ENCODE assay signal across 1 cellular context in genomic region chr2:19863303-19864041, GRCh38.
A peak's percentile ranks its signal among the peaks of the same experiment; 100 is the strongest.
TF ChIP-seq lines count a peak whose summit lies in the region.

No MANE protein-coding gene starts in this region.

TF ChIP-seq in H1, 55 proteins besides CTCF, POLR2A, EP300 and RAD21 (continued from another document):
- TF ChIP-seq ATF2 (IDR thresholded peaks at IDR 0.05; ENCODE audit: low read length) (0 out of 2 replicates have a peak, but pooled peaks have one; percentile 34), CBX8 (IDR thresholded peaks at IDR 0.05; ENCODE audit: borderline replicate concordance, low read depth, low read length) (no peak), BACH1 (IDR thresholded peaks at IDR 0.05; ENCODE audit: low read length) (peak; percentile 75), BCL11A (IDR thresholded peaks at IDR 0.05; ENCODE audit: low read depth in 2 of 2, low read length in 2 of 2) (no peak), TEAD4 (IDR thresholded peaks at IDR 0.05; ENCODE audit: low read depth, low read length) (no peak), CTBP2 (IDR thresholded peaks at IDR 0.05; ENCODE audit: borderline replicate concordance, insufficient read depth, insufficient read length, low read length) (no peak), RXRA (IDR thresholded peaks at IDR 0.05; ENCODE audit: insufficient read depth, low read depth, low read length) (no peak), GTF2F1 (IDR thresholded peaks at IDR 0.05; ENCODE audit: borderline replicate concordance, low read depth, low read length) (no peak), PHF8 (conservative IDR thresholded peaks at IDR 0.05; ENCODE audit: low read depth, low read length) (0 out of 2 replicates have a peak, but pooled peaks have one; percentile 31), NRF1 (IDR thresholded peaks at IDR 0.05; ENCODE audit: low read depth, low read length) (0 out of 2 replicates have a peak, but pooled peaks have one; percentile 11), TAF1 (IDR thresholded peaks at IDR 0.05; ENCODE audit: low read depth, low read length) (0 out of 2 replicates have a peak, but pooled peaks have one; percentile 34), ASH2L (IDR thresholded peaks at IDR 0.05; ENCODE audit: low read length) (peak; percentile 77), KDM1A (IDR thresholded peaks at IDR 0.05; ENCODE audit: borderline replicate concordance, low read length) (peak; percentile 74), RFX5 (IDR thresholded peaks at IDR 0.05; ENCODE audit: borderline replicate concordance, low read depth, low read length) (no peak), POU5F1 (IDR thresholded peaks at IDR 0.05; ENCODE audit: low read depth, low read length) (no peak), RBBP5 (IDR thresholded peaks at IDR 0.05; ENCODE audit: borderline replicate concordance, low read depth, low read length) (no peak), TBP (IDR thresholded peaks at IDR 0.05; ENCODE audit: low read depth, low read length) (peak; percentile 61; the same call in 1 of the 2 replicates), SP2 (IDR thresholded peaks at IDR 0.05; ENCODE audit: low read length) (no peak), JUN (IDR thresholded peaks at IDR 0.05; ENCODE audit: low read depth, low read length) (no peak), SAP30 (IDR thresholded peaks at IDR 0.05; ENCODE audit: insufficient read depth, insufficient replicate concordance, low read length) (no peak), SP1 (IDR thresholded peaks at IDR 0.05; ENCODE audit: low read depth, low read length) (no peak), EGR1 (IDR thresholded peaks at IDR 0.05; ENCODE audit: borderline replicate concordance, low read depth, low read length) (no peak), SRF (IDR thresholded peaks at IDR 0.05; ENCODE audit: low read depth, low read length) (no peak), BRCA1 (IDR thresholded peaks at IDR 0.05; ENCODE audit: low read depth, low read length) (no peak), SIRT6 (IDR thresholded peaks at IDR 0.05; ENCODE audit: low read length) (no peak), MAFK (IDR thresholded peaks at IDR 0.05; ENCODE audit: low read depth, low read length) (no peak), HDAC2 (IDR thresholded peaks at IDR 0.05; ENCODE audit: borderline replicate concordance in 1 of 2, low read depth in 2 of 2, low read length in 2 of 2) (peak in 1 of 2 experiments; percentile 86; a peak in 2 of 4 replicates), SUZ12 (IDR thresholded peaks at IDR 0.05; ENCODE audit: low read length) (no peak; the same call in 1 of the 2 replicates), CREB1 (IDR thresholded peaks at IDR 0.05) (no peak), E2F6 (IDR thresholded peaks at IDR 0.05) (peak; percentile 18), SIX5 (IDR thresholded peaks at IDR 0.05; ENCODE audit: low read depth, low read length) (no peak), TCF12 (IDR thresholded peaks at IDR 0.05; ENCODE audit: low read depth, low read length) (0 out of 2 replicates have a peak, but pooled peaks have one; percentile 56), CBX5 (IDR thresholded peaks at IDR 0.05; ENCODE audit: low read depth, low read length) (no peak), RNF2 (IDR thresholded peaks at IDR 0.05; ENCODE audit: borderline replicate concordance, low read depth, low read length, missing control alignments, poor library complexity, severe bottlenecking) (no peak), ZNF274 (IDR thresholded peaks at IDR 0.05; ENCODE audit: borderline replicate concordance, extremely low read depth, low read length) (no peak), HDAC6 (IDR thresholded peaks at IDR 0.05; ENCODE audit: low read depth, low read length) (no peak), SP4 (IDR thresholded peaks at IDR 0.05; ENCODE audit: low read length) (no peak), CHD2 (IDR thresholded peaks at IDR 0.05; ENCODE audit: low read length) (no peak), KDM4A (IDR thresholded peaks at IDR 0.05; ENCODE audit: low read depth, low read length, severe bottlenecking) (peak; percentile 77), EZH2 (IDR thresholded peaks at IDR 0.05; ENCODE audit: low read depth, low read length, severe bottlenecking) (no peak), JUND (IDR thresholded peaks at IDR 0.05; ENCODE audit: low read length) (peak; percentile 68; the same call in 1 of the 2 replicates), GABPA (IDR thresholded peaks at IDR 0.05; ENCODE audit: borderline replicate concordance, insufficient read depth, low read length) (no peak), CHD1 (IDR thresholded peaks at IDR 0.05; ENCODE audit: low read depth, low read length) (no peak), FOSL1 (IDR thresholded peaks at IDR 0.05; ENCODE audit: insufficient read depth, low read depth, low read length) (no peak), KDM5A (IDR thresholded peaks at IDR 0.05; ENCODE audit: low read length) (no peak; the same call in 1 of the 2 replicates), MAX (IDR thresholded peaks at IDR 0.05) (no peak; the same call in none of the 2 replicates), TAF7 (optimal IDR thresholded peaks at IDR 0.05; ENCODE audit: borderline replicate concordance, low read depth, low read length) (no peak), POLR2AphosphoS5 (IDR thresholded peaks at IDR 0.05; ENCODE audit: low read depth, low read length) (peak; percentile 16; the same call in 1 of the 2 replicates), CEBPB (IDR thresholded peaks at IDR 0.05; ENCODE audit: low read depth, low read length) (0 out of 2 replicates have a peak, but pooled peaks have one; percentile 16), NANOG (IDR thresholded peaks at IDR 0.05; ENCODE audit: insufficient read depth, low read depth, low read length, poor library complexity, severe bottlenecking) (peak; percentile 39), SIN3A (conservative IDR thresholded peaks at IDR 0.05 in 1 of 2, IDR thresholded peaks at IDR 0.05 in 1 of 2; ENCODE audit: low read depth in 1 of 2, low read length in 2 of 2) (no peak)
- TF ChIP-seq, protein P1, sequence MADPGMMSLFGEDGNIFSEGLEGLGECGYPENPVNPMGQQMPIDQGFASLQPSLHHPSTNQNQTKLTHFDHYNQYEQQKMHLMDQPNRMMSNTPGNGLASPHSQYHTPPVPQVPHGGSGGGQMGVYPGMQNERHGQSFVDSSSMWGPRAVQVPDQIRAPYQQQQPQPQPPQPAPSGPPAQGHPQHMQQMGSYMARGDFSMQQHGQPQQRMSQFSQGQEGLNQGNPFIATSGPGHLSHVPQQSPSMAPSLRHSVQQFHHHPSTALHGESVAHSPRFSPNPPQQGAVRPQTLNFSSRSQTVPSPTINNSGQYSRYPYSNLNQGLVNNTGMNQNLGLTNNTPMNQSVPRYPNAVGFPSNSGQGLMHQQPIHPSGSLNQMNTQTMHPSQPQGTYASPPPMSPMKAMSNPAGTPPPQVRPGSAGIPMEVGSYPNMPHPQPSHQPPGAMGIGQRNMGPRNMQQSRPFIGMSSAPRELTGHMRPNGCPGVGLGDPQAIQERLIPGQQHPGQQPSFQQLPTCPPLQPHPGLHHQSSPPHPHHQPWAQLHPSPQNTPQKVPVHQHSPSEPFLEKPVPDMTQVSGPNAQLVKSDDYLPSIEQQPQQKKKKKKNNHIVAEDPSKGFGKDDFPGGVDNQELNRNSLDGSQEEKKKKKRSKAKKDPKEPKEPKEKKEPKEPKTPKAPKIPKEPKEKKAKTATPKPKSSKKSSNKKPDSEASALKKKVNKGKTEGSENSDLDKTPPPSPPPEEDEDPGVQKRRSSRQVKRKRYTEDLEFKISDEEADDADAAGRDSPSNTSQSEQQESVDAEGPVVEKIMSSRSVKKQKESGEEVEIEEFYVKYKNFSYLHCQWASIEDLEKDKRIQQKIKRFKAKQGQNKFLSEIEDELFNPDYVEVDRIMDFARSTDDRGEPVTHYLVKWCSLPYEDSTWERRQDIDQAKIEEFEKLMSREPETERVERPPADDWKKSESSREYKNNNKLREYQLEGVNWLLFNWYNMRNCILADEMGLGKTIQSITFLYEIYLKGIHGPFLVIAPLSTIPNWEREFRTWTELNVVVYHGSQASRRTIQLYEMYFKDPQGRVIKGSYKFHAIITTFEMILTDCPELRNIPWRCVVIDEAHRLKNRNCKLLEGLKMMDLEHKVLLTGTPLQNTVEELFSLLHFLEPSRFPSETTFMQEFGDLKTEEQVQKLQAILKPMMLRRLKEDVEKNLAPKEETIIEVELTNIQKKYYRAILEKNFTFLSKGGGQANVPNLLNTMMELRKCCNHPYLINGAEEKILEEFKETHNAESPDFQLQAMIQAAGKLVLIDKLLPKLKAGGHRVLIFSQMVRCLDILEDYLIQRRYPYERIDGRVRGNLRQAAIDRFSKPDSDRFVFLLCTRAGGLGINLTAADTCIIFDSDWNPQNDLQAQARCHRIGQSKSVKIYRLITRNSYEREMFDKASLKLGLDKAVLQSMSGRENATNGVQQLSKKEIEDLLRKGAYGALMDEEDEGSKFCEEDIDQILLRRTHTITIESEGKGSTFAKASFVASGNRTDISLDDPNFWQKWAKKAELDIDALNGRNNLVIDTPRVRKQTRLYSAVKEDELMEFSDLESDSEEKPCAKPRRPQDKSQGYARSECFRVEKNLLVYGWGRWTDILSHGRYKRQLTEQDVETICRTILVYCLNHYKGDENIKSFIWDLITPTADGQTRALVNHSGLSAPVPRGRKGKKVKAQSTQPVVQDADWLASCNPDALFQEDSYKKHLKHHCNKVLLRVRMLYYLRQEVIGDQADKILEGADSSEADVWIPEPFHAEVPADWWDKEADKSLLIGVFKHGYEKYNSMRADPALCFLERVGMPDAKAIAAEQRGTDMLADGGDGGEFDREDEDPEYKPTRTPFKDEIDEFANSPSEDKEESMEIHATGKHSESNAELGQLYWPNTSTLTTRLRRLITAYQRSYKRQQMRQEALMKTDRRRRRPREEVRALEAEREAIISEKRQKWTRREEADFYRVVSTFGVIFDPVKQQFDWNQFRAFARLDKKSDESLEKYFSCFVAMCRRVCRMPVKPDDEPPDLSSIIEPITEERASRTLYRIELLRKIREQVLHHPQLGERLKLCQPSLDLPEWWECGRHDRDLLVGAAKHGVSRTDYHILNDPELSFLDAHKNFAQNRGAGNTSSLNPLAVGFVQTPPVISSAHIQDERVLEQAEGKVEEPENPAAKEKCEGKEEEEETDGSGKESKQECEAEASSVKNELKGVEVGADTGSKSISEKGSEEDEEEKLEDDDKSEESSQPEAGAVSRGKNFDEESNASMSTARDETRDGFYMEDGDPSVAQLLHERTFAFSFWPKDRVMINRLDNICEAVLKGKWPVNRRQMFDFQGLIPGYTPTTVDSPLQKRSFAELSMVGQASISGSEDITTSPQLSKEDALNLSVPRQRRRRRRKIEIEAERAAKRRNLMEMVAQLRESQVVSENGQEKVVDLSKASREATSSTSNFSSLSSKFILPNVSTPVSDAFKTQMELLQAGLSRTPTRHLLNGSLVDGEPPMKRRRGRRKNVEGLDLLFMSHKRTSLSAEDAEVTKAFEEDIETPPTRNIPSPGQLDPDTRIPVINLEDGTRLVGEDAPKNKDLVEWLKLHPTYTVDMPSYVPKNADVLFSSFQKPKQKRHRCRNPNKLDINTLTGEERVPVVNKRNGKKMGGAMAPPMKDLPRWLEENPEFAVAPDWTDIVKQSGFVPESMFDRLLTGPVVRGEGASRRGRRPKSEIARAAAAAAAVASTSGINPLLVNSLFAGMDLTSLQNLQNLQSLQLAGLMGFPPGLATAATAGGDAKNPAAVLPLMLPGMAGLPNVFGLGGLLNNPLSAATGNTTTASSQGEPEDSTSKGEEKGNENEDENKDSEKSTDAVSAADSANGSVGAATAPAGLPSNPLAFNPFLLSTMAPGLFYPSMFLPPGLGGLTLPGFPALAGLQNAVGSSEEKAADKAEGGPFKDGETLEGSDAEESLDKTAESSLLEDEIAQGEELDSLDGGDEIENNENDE (IDR thresholded peaks at IDR 0.05; ENCODE audit: insufficient replicate concordance, low read length), result no peak
- TF ChIP-seq, protein P2, sequence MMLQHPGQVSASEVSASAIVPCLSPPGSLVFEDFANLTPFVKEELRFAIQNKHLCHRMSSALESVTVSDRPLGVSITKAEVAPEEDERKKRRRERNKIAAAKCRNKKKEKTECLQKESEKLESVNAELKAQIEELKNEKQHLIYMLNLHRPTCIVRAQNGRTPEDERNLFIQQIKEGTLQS (IDR thresholded peaks at IDR 0.05; ENCODE audit: insufficient read depth, low read depth, low read length), result 0 out of 2 replicates have a peak, but pooled peaks have one; percentile 10
- TF ChIP-seq, protein P3, sequence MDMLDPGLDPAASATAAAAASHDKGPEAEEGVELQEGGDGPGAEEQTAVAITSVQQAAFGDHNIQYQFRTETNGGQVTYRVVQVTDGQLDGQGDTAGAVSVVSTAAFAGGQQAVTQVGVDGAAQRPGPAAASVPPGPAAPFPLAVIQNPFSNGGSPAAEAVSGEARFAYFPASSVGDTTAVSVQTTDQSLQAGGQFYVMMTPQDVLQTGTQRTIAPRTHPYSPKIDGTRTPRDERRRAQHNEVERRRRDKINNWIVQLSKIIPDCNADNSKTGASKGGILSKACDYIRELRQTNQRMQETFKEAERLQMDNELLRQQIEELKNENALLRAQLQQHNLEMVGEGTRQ (IDR thresholded peaks at IDR 0.05; ENCODE audit: low read length), result no peak
